Comparison of ENCODE assay signal across 25 cellular contexts in genomic region chrX:2398341-2398656, GRCh38.
"Had no signal": no experiment of that assay in that cellular context is flagged by ENCODE, and none has a peak within 500 bp of the region (broad histone marks: within the 10 kb centered on the region; RNA-seq: fewer than 3 reads in every experiment).

No MANE protein-coding gene starts in this region.

- H3K27ac ChIP-seq: colonic mucosa, esophagus muscularis mucosa, gastroesophageal sphincter, heart right ventricle, lower lobe of right lung, parathyroid adenoma, suprapubic skin, transverse colon, upper lobe of right lung, uterus had no signal

- H2AFZ ChIP-seq: parathyroid adenoma had no signal

- H3K4me1 ChIP-seq: colonic mucosa, parathyroid adenoma, upper lobe of right lung, uterus had no signal

- H3K4me3 ChIP-seq: colonic mucosa, esophagus muscularis mucosa, gastroesophageal sphincter, heart right ventricle, lower lobe of right lung, smooth muscle cell, suprapubic skin, transverse colon, upper lobe of right lung, uterus had no signal

- H3K27me3 ChIP-seq: colonic mucosa, esophagus muscularis mucosa, foreskin keratinocyte, gastroesophageal sphincter, heart right ventricle, suprapubic skin, transverse colon, upper lobe of right lung, uterus had no signal

- H3K36me3 ChIP-seq: colonic mucosa, lower lobe of right lung, suprapubic skin, transverse colon, upper lobe of right lung, uterus had no signal

- DNase-seq: colonic mucosa; effector CD8-positive, alpha-beta T cell; glutamatergic neuron; heart right ventricle; hypothalamus; immature natural killer cell; left ventricle myocardium superior; lower lobe of right lung; natural killer cell; stimulated activated CD4-positive, alpha-beta T cell treated with anti-CD3 and anti-CD28 coated beads, Interleukin-12 subunit alpha, Interleukin-12 subunit beta, amount 100 ng/mL, for 4 hours; stimulated activated CD4-positive, alpha-beta T cell treated with anti-CD3 and anti-CD28 coated beads, Interleukin-1b, Interleukin-23, amount 100 ng/mL, for 48 hours; stimulated activated CD4-positive, alpha-beta T cell treated with anti-CD3 and anti-CD28 coated beads, Interleukin-4, amount 100 ng/mL, for 1 hour; stimulated activated CD8-positive, alpha-beta memory T cell treated with anti-CD3 and anti-CD28 coated beads, Interleukin-4, amount 100 ng/mL, for 48 hours; stimulated activated naive CD4-positive, alpha-beta T cell; stimulated activated naive CD8-positive, alpha-beta T cell treated with anti-CD3 and anti-CD28 coated beads, Interleukin-15, amount 100 ng/mL, for 72 hours; transverse colon; upper lobe of right lung; uterus had no signal

- H3K9ac ChIP-seq: parathyroid adenoma had no signal

- H3K79me2 ChIP-seq: parathyroid adenoma had no signal

- H3K4me2 ChIP-seq: smooth muscle cell had no signal

- H3K9me3 ChIP-seq: colonic mucosa, esophagus muscularis mucosa, gastroesophageal sphincter, heart right ventricle, lower lobe of right lung, suprapubic skin, transverse colon, upper lobe of right lung, uterus had no signal

- ATAC-seq: gastroesophageal sphincter; heart right ventricle; left ventricle myocardium superior; lower lobe of right lung; natural killer cell; sciatic nerve; stimulated activated naive CD8-positive, alpha-beta T cell treated with anti-CD3 and anti-CD28 coated beads, Interleukin-15, amount 100 ng/mL, for 72 hours; upper lobe of right lung had no signal
